ENCODE assay signal across 9 cellular contexts in genomic region chr5:181259283-181259682, GRCh38. TPM values are rescaled to one million over a fixed set of nuclear protein-coding genes. Genes with fewer than 3 reads are reported as not detected.
DNase-seq lines count a peak whose midpoint lies in the region; ATAC-seq and TF ChIP-seq lines count a peak whose summit lies in the region.
"Had no signal": no experiment of that assay in that cellular context is flagged by ENCODE, and none has a peak within 500 bp of the region (broad histone marks: within the 10 kb centered on the region; RNA-seq: fewer than 3 reads in every experiment).

No MANE protein-coding gene starts in this region.

- CTCF ChIA-PET in MCF 10A (lab: Yijun Ruan, JAX), result interaction anchor here (0.8 to 1.8 kb wide), 3 partner anchors 9 to 1178 kb away, joined by 3 to 16 read pairs (median 7); no protein-coding TSS in a partner anchor

- no peaks in the 10 kb centered on the region for H3K9me3 Mint-ChIP-seq in MCF 10A (ENCODE audit: unreplicated experiment)

- TF ChIP-seq CTCF in left ventricle myocardium inferior (IDR thresholded peaks at IDR 0.05; ENCODE audit: borderline replicate concordance), result no peak
- no peak for TF ChIP-seq CTCF in MCF 10A (IDR thresholded peaks at IDR 0.05; ENCODE audit: unreplicated experiment)
- TF ChIP-seq CTCF in body of pancreas (IDR thresholded peaks at IDR 0.05), result no peak

- POLR2A ChIA-PET in MCF 10A (lab: Yijun Ruan, JAX), result interaction anchor here (1.6 to 12.6 kb wide), 6 partner anchors 15 to 70 kb away, joined by 8 to 476 read pairs (median 42); partner anchors contain the start of genes RACK1, TRIM41 and TRIM7

- peaks cover 92% of the 10 kb centered on the region for H3K4me1 ChIP-seq in left ventricle myocardium inferior
- peaks cover 47% of the 10 kb centered on the region for H3K4me1 ChIP-seq in mononuclear cell (ENCODE audit: insufficient read depth, low read length)
- H3K4me1 ChIP-seq in aorta (ENCODE audit: control insufficient read depth in 1 of 2, insufficient read depth in 2 of 2, low read length in 2 of 2), result no peaks in the 10 kb centered on the region
- H3K4me1 ChIP-seq in body of pancreas, result peaks cover 58% of the 10 kb centered on the region

- peaks cover 30% of the 10 kb centered on the region for H3K4me1 Mint-ChIP-seq in MCF 10A (ENCODE audit: insufficient read depth, unreplicated experiment)

- no peak overlapping the region for H3K27ac ChIP-seq in left ventricle myocardium inferior (replicated peaks)
- no peak overlapping the region for H3K27ac ChIP-seq in aorta (ENCODE audit: low read depth in 1 of 2, low read length in 2 of 2)
- peak overlapping the region in 2 of 4 donors; percentile 97 for H3K27ac ChIP-seq in body of pancreas

- no peak for TF ChIP-seq POLR2A in body of pancreas (IDR thresholded peaks at IDR 0.05)

- peaks cover 71% of the 10 kb centered on the region for H3K36me3 Mint-ChIP-seq in MCF 10A (ENCODE audit: insufficient read depth, unreplicated experiment)

- no peak for ATAC-seq in Right ventricle myocardium superior (ENCODE audit: poor library complexity)
- ATAC-seq in aorta (ENCODE audit: low FRiP score), result no peak
- ATAC-seq in body of pancreas, result no peak

- peak overlapping the region; percentile 86 for H3K4me3 Mint-ChIP-seq in MCF 10A (ENCODE audit: unreplicated experiment)

- in situ Hi-C loops in KBM-7 (cut with MboI; ENCODE audit: low pct_unique_long_range_greater_than_20kb, low sequenced_read_pairs), result no loop called here

- H3K27me3 ChIP-seq in left ventricle myocardium inferior (ENCODE audit: low read depth) (no peaks in the 10 kb centered on the region), mononuclear cell (ENCODE audit: insufficient read depth, low read length) (no peaks in the 10 kb centered on the region), aorta (ENCODE audit: control insufficient read depth in 1 of 2, insufficient read depth in 2 of 2, low read length in 1 of 2) (no peaks in the 10 kb centered on the region), body of pancreas (no peaks in the 10 kb centered on the region)

- TSS peak; percentile 3 for BruUV-seq in MCF 10A (replicated peaks; lab: Mats Ljungman, UMichigan)

- WGBS in aorta, 2 donors, result 25 to 34% methylated on average over 2 of the region's 2 CpGs
- WGBS in body of pancreas, 2 donors, result 11 to 17% methylated on average over 2 of the region's 2 CpGs

- H3K27ac Mint-ChIP-seq in MCF 10A (ENCODE audit: low read depth, unreplicated experiment), result peak overlapping the region; percentile 89

- H3K36me3 ChIP-seq in left ventricle myocardium inferior (peaks cover 34% of the 10 kb centered on the region), aorta (ENCODE audit: control insufficient read depth in 1 of 2, insufficient read depth in 2 of 2, low read length in 1 of 2) (no peaks in the 10 kb centered on the region), body of pancreas (replicated peaks in 1 of 2; ENCODE audit: insufficient read depth in 1 of 2, low read depth in 2 of 2) (peaks cover 0 to 2% of the 10 kb centered on the region in 2 donors)

- DNase-seq in left ventricle myocardium inferior (no peak), Right ventricle myocardium superior (no peak), MCF 10A (ENCODE audit: unreplicated experiment) (no peak), aorta (no peak), DMS153 (lab: John Stamatoyannopoulos, UW) (no peak), KBM-7 (no peak), body of pancreas (no peak)
- DNase-seq: GDM1 had no signal

- H3K27me3 Mint-ChIP-seq in MCF 10A (ENCODE audit: insufficient read depth, unreplicated experiment), result no peaks in the 10 kb centered on the region

- H3K4me3 ChIP-seq in left ventricle myocardium inferior (peak overlapping the region; percentile 88), mononuclear cell (ENCODE audit: low read length) (peak overlapping the region; percentile 98), aorta (ENCODE audit: low read length in 2 of 2) (peak overlapping the region; percentile 44 to 93), body of pancreas (peak overlapping the region in 1 of 2 donors; percentile 72)

- H3K9me3 ChIP-seq in left ventricle myocardium inferior (replicated peaks) (no peaks in the 10 kb centered on the region), mononuclear cell (ENCODE audit: low read depth, low read length) (no peaks in the 10 kb centered on the region), aorta (ENCODE audit: control insufficient read depth, low read length) (no peaks in the 10 kb centered on the region), body of pancreas (no peaks in the 10 kb centered on the region)

- intact Hi-C loops in left ventricle myocardium inferior (cut with micrococcal nuclease) (no loop called here), Right ventricle myocardium superior (cut with DNase I) (no loop called here), MCF 10A (cut with micrococcal nuclease) (no loop called here), aorta (cut with DNase I) (no loop called here), body of pancreas (cut with DNase I) (no loop called here)

RNA-seq across cellular contexts. Expression of gene TRIM52, which starts 1.7 kb away (rescaled TPM):
- total RNA-seq in left ventricle myocardium inferior, result 8.5 TPM
- total RNA-seq in Right ventricle myocardium superior, result 9.3 TPM
- total RNA-seq in MCF 10A (2022), result 12.5 and 16.1 TPM in 2 replicates
- 17.5 TPM for total RNA-seq in mononuclear cell
- 10 to 100 TPM; 11.9 to 18.7 TPM for total RNA-seq in aorta
- 10 to 100 TPM in 1 of 2 donors, 1 to 10 TPM in 1; 3.0 to 19.3 TPM for polyA plus RNA-seq in aorta
- total RNA-seq in body of pancreas, result 10 to 100 TPM; 16.9 to 26.0 TPM

RNA-seq across cellular contexts. Expression of gene RACK1, which starts 15.6 kb away (rescaled TPM):
- total RNA-seq in left ventricle myocardium inferior (628 TPM), Right ventricle myocardium superior (577 TPM), MCF 10A (2022) (2,995 and 4,050 TPM in 2 replicates), mononuclear cell (5,375 TPM), aorta (1,000 to 10,000 TPM in 1 of 2 donors, 100 to 1,000 TPM in 1; 922 to 1,191 TPM), body of pancreas (1,000 to 10,000 TPM; 1,136 to 1,977 TPM)
- 1,000 to 10,000 TPM; 1,838 to 2,024 TPM for polyA plus RNA-seq in aorta

RNA-seq across cellular contexts. Expression of gene TRIM41, which starts 36.2 kb away (rescaled TPM):
- total RNA-seq in left ventricle myocardium inferior, result 26.4 TPM
- total RNA-seq in Right ventricle myocardium superior, result 20.7 TPM
- 42.8 and 49.4 TPM in 2 replicates for total RNA-seq in MCF 10A (2022)
- 6.1 TPM for total RNA-seq in mononuclear cell
- 10 to 100 TPM; 15.2 to 21.4 TPM for total RNA-seq in aorta
- 10 to 100 TPM; 15.7 to 22.2 TPM for polyA plus RNA-seq in aorta
- 10 to 100 TPM; 12.5 to 15.2 TPM for total RNA-seq in body of pancreas

RNA-seq across cellular contexts. Expression of gene TRIM7, which starts 54.3 kb away (rescaled TPM):
- total RNA-seq in left ventricle myocardium inferior (6.4 TPM), Right ventricle myocardium superior (10.8 TPM), MCF 10A (2022) (26.3 and 27.0 TPM in 2 replicates), mononuclear cell (1.9 TPM), aorta (1 to 10 TPM; 3.0 to 6.9 TPM), body of pancreas (10 to 100 TPM; 11.5 to 17.9 TPM)
- 1 to 10 TPM; 4.3 to 6.3 TPM for polyA plus RNA-seq in aorta
